ENCODE assay signal across 1 cellular context in genomic region chr10:31652038-31652437, GRCh38.
TF ChIP-seq lines count a peak whose summit lies in the region.

No MANE protein-coding gene starts in this region.

TF ChIP-seq in SK-N-SH treated with all-trans-retinoic acid at 6 μM for 48 hours, 23 proteins besides CTCF, POLR2A, EP300 and RAD21 (continued from another document):
- TF ChIP-seq PATZ1 (CRISPR knock-in tag; IDR thresholded peaks at IDR 0.05; ENCODE audit: borderline replicate concordance) (no peak), RARB (CRISPR knock-in tag; IDR thresholded peaks at IDR 0.05) (no peak)
